Comparison of ENCODE assay signal across 1 cellular context in genomic region chr20:9140172-9140760, GRCh38.
TF ChIP-seq lines count a peak whose summit lies in the region.

No MANE protein-coding gene starts in this region.

TF ChIP-seq in K562, 482 proteins besides CTCF, POLR2A, EP300 and RAD21 (continued from another document and continues in another):
- TF ChIP-seq CREB5 (CRISPR knock-in tag; IDR thresholded peaks at IDR 0.05) (no peak), FOSL1 (tag; conservative IDR thresholded peaks at IDR 0.05) (no peak), CREM (IDR thresholded peaks at IDR 0.05; ENCODE audit: low read depth) (peak; percentile 28; the same call in 1 of the 2 replicates), TFE3 (CRISPR knock-in tag; IDR thresholded peaks at IDR 0.05) (no peak), SMAD4 (CRISPR knock-in tag; conservative IDR thresholded peaks at IDR 0.05) (peak; percentile 32; the same call in 1 of the 2 replicates), NCOA6 (IDR thresholded peaks at IDR 0.05) (no peak), ZNF3 (CRISPR knock-in tag; IDR thresholded peaks at IDR 0.05) (no peak), E4F1 (CRISPR knock-in tag; IDR thresholded peaks at IDR 0.05; ENCODE audit: borderline replicate concordance) (no peak), IRF9 (tag; IDR thresholded peaks at IDR 0.05) (no peak), ZNF165 (CRISPR knock-in tag; IDR thresholded peaks at IDR 0.05; ENCODE audit: borderline replicate concordance) (no peak), MXD1 (CRISPR knock-in tag; IDR thresholded peaks at IDR 0.05; ENCODE audit: borderline replicate concordance, poor library complexity, severe bottlenecking) (no peak), PHF20 (IDR thresholded peaks at IDR 0.05; ENCODE audit: partially characterized antibody) (no peak), ZBTB12 (CRISPR knock-in tag; IDR thresholded peaks at IDR 0.05) (no peak), ZFX (CRISPR knock-in tag; IDR thresholded peaks at IDR 0.05) (no peak), ZHX1 (conservative IDR thresholded peaks at IDR 0.05; ENCODE audit: low read length) (no peak), KAT7 (CRISPR knock-in tag; IDR thresholded peaks at IDR 0.05; ENCODE audit: borderline replicate concordance) (no peak), MCM2 (IDR thresholded peaks at IDR 0.05; ENCODE audit: low read depth) (no peak), PRPF4 (IDR thresholded peaks at IDR 0.05; ENCODE audit: insufficient read depth, low read depth, low read length, poor library complexity, severe bottlenecking) (no peak), TEAD1 (CRISPR knock-in tag; IDR thresholded peaks at IDR 0.05) (no peak), TCF7L2 (IDR thresholded peaks at IDR 0.05; ENCODE audit: low read depth, low read length) (no peak), FOXP4 (CRISPR knock-in tag; IDR thresholded peaks at IDR 0.05; ENCODE audit: borderline replicate concordance) (no peak), SRSF7 (optimal IDR thresholded peaks at IDR 0.05; ENCODE audit: low read depth, low read length) (no peak), E2F4 (CRISPR knock-in tag; IDR thresholded peaks at IDR 0.05; ENCODE audit: low read depth) (no peak), STAT5A (IDR thresholded peaks at IDR 0.05; ENCODE audit: borderline replicate concordance, low read length) (peak; percentile 34; the same call in 1 of the 2 replicates), ARNT (IDR thresholded peaks at IDR 0.05) (0 out of 4 replicates have a peak, but pooled peaks of 1 of the 2 experiments have one; percentile 28), MAFK (IDR thresholded peaks at IDR 0.05; ENCODE audit: low read length) (no peak), EHMT2 (IDR thresholded peaks at IDR 0.05) (0 out of 2 replicates have a peak, but pooled peaks have one; percentile 9), SOX6 (IDR thresholded peaks at IDR 0.05) (peak; percentile 45; the same call in 1 of the 2 replicates), NFRKB (IDR thresholded peaks at IDR 0.05; ENCODE audit: low read depth) (no peak), KLF10 (CRISPR knock-in tag; IDR thresholded peaks at IDR 0.05) (no peak), TAL1 (IDR thresholded peaks at IDR 0.05) (peak; percentile 73), CREB3L1 (IDR thresholded peaks at IDR 0.05; ENCODE audit: borderline replicate concordance, low read depth) (no peak), SMARCA4 (IDR thresholded peaks at IDR 0.05) (peak; percentile 63; the same call in 1 of the 2 replicates), ZNF282 (CRISPR knock-in tag; IDR thresholded peaks at IDR 0.05) (no peak), NCOR1 (IDR thresholded peaks at IDR 0.05) (peak; percentile 77), SIRT6 (IDR thresholded peaks at IDR 0.05; ENCODE audit: low read depth, low read length) (no peak), ETV5 (CRISPR knock-in tag; IDR thresholded peaks at IDR 0.05; ENCODE audit: low read depth) (peak; percentile 32; the same call in 1 of the 2 replicates), KLF16 (IDR thresholded peaks at IDR 0.05) (peak; percentile 53; the same call in 1 of the 2 replicates), HDAC3 (IDR thresholded peaks at IDR 0.05; ENCODE audit: borderline replicate concordance, partially characterized antibody) (peak; percentile 27), SAP30 (IDR thresholded peaks at IDR 0.05; ENCODE audit: borderline replicate concordance, insufficient read depth, low read depth, low read length, poor library complexity, severe bottlenecking) (no peak), TCF15 (CRISPR knock-in tag; IDR thresholded peaks at IDR 0.05) (no peak), ZNF77 (CRISPR knock-in tag; IDR thresholded peaks at IDR 0.05) (no peak), MITF (IDR thresholded peaks at IDR 0.05) (no peak)
